ENCODE assay signal across 10 cellular contexts in the genomic region with DNA sequence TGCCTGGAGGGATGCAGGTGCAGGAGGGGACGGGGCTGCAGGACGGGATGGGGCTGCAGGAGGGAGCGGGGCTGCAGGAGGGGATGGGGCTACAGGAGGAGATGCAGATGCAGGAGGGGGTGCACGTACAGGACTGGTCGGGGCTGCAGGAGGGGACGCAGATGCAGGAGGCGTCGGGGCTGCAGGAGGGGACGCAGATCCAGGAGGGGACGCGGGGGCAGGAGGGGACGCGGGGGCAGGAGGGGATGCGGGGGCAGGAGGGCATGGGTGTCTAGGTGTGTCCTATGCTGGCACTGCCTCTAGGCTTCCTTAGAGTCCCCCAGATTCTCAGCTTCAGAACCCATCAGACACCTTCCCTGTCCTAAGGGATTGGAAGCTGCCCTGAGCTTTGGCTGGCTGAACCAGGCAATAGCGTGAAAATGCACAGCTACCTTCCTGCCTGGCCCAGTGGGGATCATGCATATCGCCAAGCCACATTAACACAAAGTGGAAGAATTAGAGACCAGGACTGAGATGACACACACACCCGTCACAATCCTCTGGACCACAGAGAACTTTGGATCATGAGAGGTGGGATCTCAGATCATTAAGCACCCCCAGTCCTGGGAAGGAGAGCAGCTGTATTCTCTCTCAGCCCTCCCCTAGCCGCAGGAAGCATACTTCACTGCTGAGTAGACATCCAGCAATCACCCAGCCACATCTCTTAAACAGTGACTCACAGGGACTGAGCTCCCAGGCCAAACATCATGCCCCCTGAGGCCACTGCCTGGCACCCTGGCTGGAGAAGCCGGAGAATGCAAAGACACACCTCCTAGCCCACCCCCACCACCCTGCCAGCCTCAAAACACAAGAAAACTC.
DNase-seq lines count a peak whose midpoint lies in the region; ATAC-seq and TF ChIP-seq lines count a peak whose summit lies in the region.
"Had no signal": no experiment of that assay in that cellular context is flagged by ENCODE, and none has a peak within 500 bp of the region (broad histone marks: within the 10 kb centered on the region; RNA-seq: fewer than 3 reads in every experiment).

No MANE protein-coding gene starts in this region.

- in situ Hi-C loops in astrocyte of the spinal cord (cut with HindIII; ENCODE audit: low sequenced_read_pairs): no loop called here

- H3K4me3 Mint-ChIP-seq in activated T-cell treated with anti-CD3 and anti-CD28 coated beads, Interleukin-2, amount 50 U/mL, for 72 hours: no peak overlapping the region
- H3K4me3 Mint-ChIP-seq: mesothelial cell of epicardium had no signal

- no peak overlapping the region for H3K4me3 ChIP-seq in astrocyte of the spinal cord (ENCODE audit: low read depth, low read length)
- H3K4me3 ChIP-seq in mucosa of descending colon: no peak overlapping the region

- DNase-seq in AG08395 (ENCODE audit: low spot score): peak; percentile 94
- peak; percentile 92 for DNase-seq in HK-2 (ENCODE audit: unreplicated experiment)
- peak; percentile 98 for DNase-seq in astrocyte of the spinal cord (ENCODE audit: low read depth, low spot score)
- peak; percentile 99 for DNase-seq in kidney tubule cell (ENCODE audit: low spot score)
- DNase-seq in activated T-cell treated with anti-CD3 and anti-CD28 coated beads, Interleukin-2, amount 50 U/mL, for 72 hours: no peak
- DNase-seq in NCI-H2029 treated with DMSO at 0.1 percent for 48 hours (lab: John Stamatoyannopoulos, UW): no peak
- no peak for DNase-seq in mucosa of descending colon
- DNase-seq: NCI-H1417 had no signal

- no peak overlapping the region for H3K27ac Mint-ChIP-seq in activated T-cell treated with anti-CD3 and anti-CD28 coated beads, Interleukin-2, amount 50 U/mL, for 72 hours
- H3K27ac Mint-ChIP-seq: mesothelial cell of epicardium had no signal

- peaks cover 6% of the 10 kb centered on the region for H3K27me3 Mint-ChIP-seq in activated T-cell treated with anti-CD3 and anti-CD28 coated beads, Interleukin-2, amount 50 U/mL, for 72 hours (ENCODE audit: low read depth)

- no peaks in the 10 kb centered on the region for H3K9me3 Mint-ChIP-seq in activated T-cell treated with anti-CD3 and anti-CD28 coated beads, Interleukin-2, amount 50 U/mL, for 72 hours
- H3K9me3 Mint-ChIP-seq: mesothelial cell of epicardium had no signal

- intact Hi-C loops in mucosa of descending colon (cut with DNase I, micrococcal nuclease): loop anchor here (10.0 kb wide), 2 partner anchors 128 to 238 kb away; no protein-coding TSS in a partner anchor

- H3K4me1 ChIP-seq in mucosa of descending colon (ENCODE audit: low read depth): peaks cover 7% of the 10 kb centered on the region

- H3K4me1 Mint-ChIP-seq in activated T-cell treated with anti-CD3 and anti-CD28 coated beads, Interleukin-2, amount 50 U/mL, for 72 hours (ENCODE audit: low read depth): peaks cover 23% of the 10 kb centered on the region

- no peaks in the 10 kb centered on the region for H3K9me3 ChIP-seq in mucosa of descending colon

- ATAC-seq in activated T-cell treated with anti-CD3 and anti-CD28 coated beads, Interleukin-2, amount 50 U/mL, for 72 hours (replicated peaks in 1 of 2): no peak
- no peak for ATAC-seq in HG02870 (IDR thresholded peaks at IDR 0.05; ENCODE audit: unreplicated experiment)
- no peak for ATAC-seq in mucosa of descending colon

- H3K36me3 ChIP-seq in mucosa of descending colon (ENCODE audit: low read depth): no peaks in the 10 kb centered on the region

- H3K36me3 Mint-ChIP-seq in activated T-cell treated with anti-CD3 and anti-CD28 coated beads, Interleukin-2, amount 50 U/mL, for 72 hours (ENCODE audit: insufficient read depth in 2 of 2): no peaks in the 10 kb centered on the region
- H3K36me3 Mint-ChIP-seq: mesothelial cell of epicardium had no signal

- TF ChIP-seq CTCF in astrocyte of the spinal cord (IDR thresholded peaks at IDR 0.05; ENCODE audit: low read depth, low read length) (no peak), mucosa of descending colon (IDR thresholded peaks at IDR 0.05) (no peak)

Comparison
In these comparisons a context has a peak if more than half of its experiments do, and no peak if none do; other contexts are left out.
1. DNase-seq: peak in AG08395 (single experiment), HK-2 (single experiment), astrocyte of the spinal cord (single experiment) and kidney tubule cell (single experiment); none in activated T-cell treated with anti-CD3 and anti-CD28 coated beads, Interleukin-2, amount 50 U/mL, for 72 hours (0 of 2), NCI-H2029 treated with DMSO at 0.1 percent for 48 hours (single experiment) and mucosa of descending colon (0 of 3).